In the genomic region with DNA sequence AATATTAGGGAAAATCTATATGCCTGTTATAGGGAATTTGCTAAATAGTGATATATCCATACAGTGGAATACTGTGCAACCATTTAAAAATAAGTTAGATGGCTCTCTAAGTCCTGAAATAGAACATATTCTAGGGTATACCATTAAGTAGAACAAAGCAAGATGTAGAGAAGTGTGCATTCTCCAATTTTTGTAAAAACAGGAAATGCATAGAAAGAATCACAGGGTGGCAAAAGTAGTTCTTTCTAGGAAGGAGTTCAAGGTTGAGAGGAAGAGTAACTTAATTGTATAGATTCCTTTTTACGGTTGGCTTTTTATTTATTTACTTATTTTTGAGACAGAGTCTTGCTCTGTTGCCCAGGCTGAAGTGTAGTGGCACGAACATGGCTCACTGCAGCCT, we compare ENCODE assay signal across 18 cellular contexts. TPM values are rescaled to one million over a fixed set of nuclear protein-coding genes. Genes with fewer than 3 reads are reported as not detected.
DNase-seq lines count a peak whose midpoint lies in the region; ATAC-seq lines count a peak whose summit lies in the region.
"Had no signal": no experiment of that assay in that cellular context is flagged by ENCODE, and none has a peak within 500 bp of the region (broad histone marks: within the 10 kb centered on the region; RNA-seq: fewer than 3 reads in every experiment).

No MANE protein-coding gene starts in this region.

- H4K5ac ChIP-seq in mesendoderm (ENCODE audit: low read length): no peak overlapping the region

- H3K27ac ChIP-seq in mesendoderm (ENCODE audit: low read depth, low read length): no peak overlapping the region
- no peak overlapping the region for H3K27ac ChIP-seq in CD8-positive, alpha-beta memory T cell (ENCODE audit: low read depth, low read length)
- H3K27ac ChIP-seq: BLaER1 had no signal

- H2BK120ac ChIP-seq in mesendoderm (ENCODE audit: low read depth, low read length): no peak overlapping the region

- no peak overlapping the region for H2BK15ac ChIP-seq in mesendoderm (replicated peaks; ENCODE audit: low read depth)

- H3K9me3 Mint-ChIP-seq in activated naive CD4-positive, alpha-beta T cell treated with anti-CD3 and anti-CD28 coated beads, Interleukin-2, amount 50 U/mL, for 24 hours: no peaks in the 10 kb centered on the region
- peaks cover 6 to 8% (median 6%) of the 10 kb centered on the region in 3 donors for H3K9me3 Mint-ChIP-seq in T-cell
- peaks cover 0 to 2% of the 10 kb centered on the region in 2 donors for H3K9me3 Mint-ChIP-seq in effector memory CD8-positive, alpha-beta T cell
- peaks cover 0 to 20% (median 9%) of the 10 kb centered on the region in 9 donors for H3K9me3 Mint-ChIP-seq in naive thymus-derived CD8-positive, alpha-beta T cell
- peaks cover 0 to 11% (median 7%) of the 10 kb centered on the region in 5 donors for H3K9me3 Mint-ChIP-seq in CD8-positive, alpha-beta memory T cell

- H4K8ac ChIP-seq in mesendoderm (ENCODE audit: low read depth, low read length): no peak overlapping the region

- H3K9ac ChIP-seq in mesendoderm (ENCODE audit: low read length): no peak overlapping the region
- H3K9ac ChIP-seq: BLaER1 had no signal

- no peaks in the 10 kb centered on the region for H3K27me3 ChIP-seq in mesendoderm (ENCODE audit: insufficient read depth, low read length, poor library complexity)
- H3K27me3 ChIP-seq in CD8-positive, alpha-beta memory T cell (ENCODE audit: insufficient read depth, low read length, poor library complexity, severe bottlenecking): no peaks in the 10 kb centered on the region
- H3K27me3 ChIP-seq: BLaER1 had no signal

- H3K4me2 ChIP-seq in mesendoderm (ENCODE audit: low read length): no peak overlapping the region
- H3K4me2 ChIP-seq: BLaER1, GM23338 had no signal

- H3K18ac ChIP-seq in mesendoderm (ENCODE audit: low read length): no peak overlapping the region

- H3K56ac ChIP-seq in mesendoderm (ENCODE audit: low read length): no peak overlapping the region

- no peak for DNase-seq in activated naive CD4-positive, alpha-beta T cell treated with Interleukin-2 at 50 U/mL for 16 hours
- no peak for DNase-seq in T-cell
- DNase-seq in effector memory CD8-positive, alpha-beta T cell: no peak
- DNase-seq in naive thymus-derived CD8-positive, alpha-beta T cell: no peak
- no peak for DNase-seq in mesendoderm
- DNase-seq in CD8-positive, alpha-beta memory T cell: no peak
- DNase-seq: 8988T, DMS153, DMS79, GDM1, HCEC 1CT had no signal

- no peak overlapping the region for H2BK5ac ChIP-seq in mesendoderm (ENCODE audit: low read length)

- CTCF ChIA-PET in T-cell (lab: Charles Lee): interaction anchor here in 1 of 2 donors (1.0 kb wide), 1 partner anchor 9 kb away, joined by 4 read pairs; no protein-coding TSS in a partner anchor
- CTCF ChIA-PET in CD8-positive, alpha-beta memory T cell (lab: Charles Lee): interaction anchor here (1.9 kb wide), 1 partner anchor 16 kb away, joined by 5 read pairs; no protein-coding TSS in a partner anchor

- POLR2A ChIA-PET in T-cell (lab: Charles Lee): no interaction called here
- POLR2A ChIA-PET in naive thymus-derived CD8-positive, alpha-beta T cell (lab: Charles Lee): interaction anchor here (2.0 kb wide), 1 partner anchor 26 kb away, joined by 5 read pairs; no protein-coding TSS in a partner anchor
- POLR2A ChIA-PET in CD8-positive, alpha-beta memory T cell (lab: Charles Lee): no interaction called here

- no peak overlapping the region for H3K4ac ChIP-seq in mesendoderm (ENCODE audit: low read depth, low read length)

- no peak overlapping the region for H2AK5ac ChIP-seq in mesendoderm (ENCODE audit: low read length)

- H3K27ac Mint-ChIP-seq in activated naive CD4-positive, alpha-beta T cell treated with anti-CD3 and anti-CD28 coated beads, Interleukin-2, amount 50 U/mL, for 24 hours: peak overlapping the region; percentile 63
- H3K27ac Mint-ChIP-seq in T-cell: peak overlapping the region; percentile 17 to 77
- H3K27ac Mint-ChIP-seq in effector memory CD8-positive, alpha-beta T cell: peak overlapping the region; percentile 10 to 44
- H3K27ac Mint-ChIP-seq in naive thymus-derived CD8-positive, alpha-beta T cell: peak overlapping the region in 7 of 10 donors; percentile 38 to 90 (median 72)
- peak overlapping the region in 3 of 8 donors; percentile 13 to 66 (median 50) for H3K27ac Mint-ChIP-seq in CD8-positive, alpha-beta memory T cell
- H3K27ac Mint-ChIP-seq: CD14-positive monocyte, GM23338 had no signal

- H3K79me2 ChIP-seq in mesendoderm (ENCODE audit: control insufficient read depth, insufficient read depth, low read length): no peaks in the 10 kb centered on the region

- no peak overlapping the region for H3K4me3 ChIP-seq in mesendoderm (ENCODE audit: low read length)
- H3K4me3 ChIP-seq in CD8-positive, alpha-beta memory T cell (ENCODE audit: low read length): no peak overlapping the region
- H3K4me3 ChIP-seq: BLaER1, GM23338 had no signal

- H3K23ac ChIP-seq in mesendoderm (ENCODE audit: low read length): no peak overlapping the region

- peaks cover 13% of the 10 kb centered on the region for H3K9me3 ChIP-seq in CD8-positive, alpha-beta memory T cell (ENCODE audit: low read length)

- H3K36me3 ChIP-seq in mesendoderm (ENCODE audit: control insufficient read depth, insufficient read depth, low read length): no peaks in the 10 kb centered on the region
- no peaks in the 10 kb centered on the region for H3K36me3 ChIP-seq in CD8-positive, alpha-beta memory T cell (ENCODE audit: insufficient read depth, low read length)

- ATAC-seq in T-cell (replicated peaks in 1 of 4) (peak in 3 of 4 experiments; percentile 26 to 56 (median 56)), HG03280 (IDR thresholded peaks at IDR 0.05; ENCODE audit: unreplicated experiment) (no peak)
- ATAC-seq in effector memory CD8-positive, alpha-beta T cell (replicated peaks): no peak
- ATAC-seq in naive thymus-derived CD8-positive, alpha-beta T cell: no peak
- ATAC-seq: GM23338, HepG2 had no signal

- H3K79me1 ChIP-seq in mesendoderm (ENCODE audit: low read length): no peaks in the 10 kb centered on the region

- H3K4me1 ChIP-seq in mesendoderm (ENCODE audit: control insufficient read depth, low read depth, low read length): no peaks in the 10 kb centered on the region
- peaks cover 36% of the 10 kb centered on the region for H3K4me1 ChIP-seq in CD8-positive, alpha-beta memory T cell (ENCODE audit: insufficient read depth, low read length)
- H3K4me1 ChIP-seq: BLaER1 had no signal

- H3K36me3 Mint-ChIP-seq in activated naive CD4-positive, alpha-beta T cell treated with anti-CD3 and anti-CD28 coated beads, Interleukin-2, amount 50 U/mL, for 24 hours: peaks cover 27% of the 10 kb centered on the region
- H3K36me3 Mint-ChIP-seq in T-cell: peaks cover 22% of the 10 kb centered on the region
- H3K36me3 Mint-ChIP-seq in effector memory CD8-positive, alpha-beta T cell (ENCODE audit: insufficient read depth): peaks cover 11% of the 10 kb centered on the region
- H3K36me3 Mint-ChIP-seq in naive thymus-derived CD8-positive, alpha-beta T cell: peaks cover 8 to 40% (median 27%) of the 10 kb centered on the region in 3 donors
- peaks cover 11 to 24% (median 17%) of the 10 kb centered on the region in 3 donors for H3K36me3 Mint-ChIP-seq in CD8-positive, alpha-beta memory T cell

- H3K27me3 Mint-ChIP-seq in activated naive CD4-positive, alpha-beta T cell treated with anti-CD3 and anti-CD28 coated beads, Interleukin-2, amount 50 U/mL, for 24 hours: no peaks in the 10 kb centered on the region
- H3K27me3 Mint-ChIP-seq in T-cell: no peaks in the 10 kb centered on the region
- H3K27me3 Mint-ChIP-seq in effector memory CD8-positive, alpha-beta T cell: no peaks in the 10 kb centered on the region
- H3K27me3 Mint-ChIP-seq in naive thymus-derived CD8-positive, alpha-beta T cell: no peaks in the 10 kb centered on the region
- no peaks in the 10 kb centered on the region for H3K27me3 Mint-ChIP-seq in CD8-positive, alpha-beta memory T cell
- H3K27me3 Mint-ChIP-seq: IgD-negative memory B cell had no signal

- H3K4me3 Mint-ChIP-seq in activated naive CD4-positive, alpha-beta T cell treated with anti-CD3 and anti-CD28 coated beads, Interleukin-2, amount 50 U/mL, for 24 hours: peak overlapping the region; percentile 24
- H3K4me3 Mint-ChIP-seq in T-cell: peak overlapping the region in 1 of 3 donors; percentile 21
- H3K4me3 Mint-ChIP-seq in effector memory CD8-positive, alpha-beta T cell: no peak overlapping the region
- peak overlapping the region in 6 of 10 donors; percentile 12 to 46 (median 31) for H3K4me3 Mint-ChIP-seq in naive thymus-derived CD8-positive, alpha-beta T cell
- H3K4me3 Mint-ChIP-seq in CD8-positive, alpha-beta memory T cell: no peak overlapping the region
- H3K4me3 Mint-ChIP-seq: CD14-positive monocyte, GM23338 had no signal

- no CpG with 5 or more reads among the region's 2 CpGs for WGBS in mesendoderm (ENCODE audit: extremely low coverage, insufficient coverage, low lambda C conversion rate)

- peaks cover 70% of the 10 kb centered on the region for H3K4me1 Mint-ChIP-seq in activated naive CD4-positive, alpha-beta T cell treated with anti-CD3 and anti-CD28 coated beads, Interleukin-2, amount 50 U/mL, for 24 hours
- H3K4me1 Mint-ChIP-seq in T-cell: peaks cover 66 to 72% (median 71%) of the 10 kb centered on the region in 3 donors
- peaks cover 41 to 43% of the 10 kb centered on the region in 2 donors for H3K4me1 Mint-ChIP-seq in effector memory CD8-positive, alpha-beta T cell (ENCODE audit: low read depth in 2 of 2)
- peaks cover 16 to 67% (median 58%) of the 10 kb centered on the region in 4 donors for H3K4me1 Mint-ChIP-seq in naive thymus-derived CD8-positive, alpha-beta T cell
- H3K4me1 Mint-ChIP-seq in CD8-positive, alpha-beta memory T cell: peaks cover 56 to 77% (median 76%) of the 10 kb centered on the region in 3 donors
- H3K4me1 Mint-ChIP-seq: GM23338 had no signal

RNA-seq across cellular contexts. Expression of a gene that starts 43.7 kb away (rescaled TPM):
- 100 to 1,000 TPM; 296 to 481 (median 303) TPM for total RNA-seq in T-cell
- 100 to 1,000 TPM; 332 to 358 TPM for total RNA-seq in naive thymus-derived CD8-positive, alpha-beta T cell
- polyA plus RNA-seq in naive thymus-derived CD8-positive, alpha-beta T cell: 100 to 1,000 TPM; 356 to 405 (median 359) TPM
- 46.8 TPM for polyA plus RNA-seq in mesendoderm (2013, experiment 1 of 2)
- polyA plus RNA-seq in mesendoderm (2013, experiment 2 of 2): 50.0 TPM
- total RNA-seq in CD8-positive, alpha-beta memory T cell: 10 to 100 TPM; 39.4 to 50.3 TPM
- 378 TPM for polyA plus RNA-seq in CD8-positive, alpha-beta memory T cell

Comparison
In these comparisons a context has a peak if more than half of its experiments do, and no peak if none do; other contexts are left out.
1. H3K4me3 Mint-ChIP-seq: peak in activated naive CD4-positive, alpha-beta T cell treated with anti-CD3 and anti-CD28 coated beads, Interleukin-2, amount 50 U/mL, for 24 hours (single experiment) and naive thymus-derived CD8-positive, alpha-beta T cell (6 of 10); none in effector memory CD8-positive, alpha-beta T cell (0 of 2) and CD8-positive, alpha-beta memory T cell (0 of 7).
2. ATAC-seq: peak in T-cell (3 of 4); none in effector memory CD8-positive, alpha-beta T cell (single experiment), naive thymus-derived CD8-positive, alpha-beta T cell (0 of 2) and HG03280 (single experiment).
3. RNA of a gene that starts 43.7 kb away (total RNA-seq): 332 to 358 TPM in naive thymus-derived CD8-positive, alpha-beta T cell and 296 to 481 TPM in T-cell; 39.4 to 50.3 TPM in CD8-positive, alpha-beta memory T cell; every median in the first group is over 4 times any median in the second.